Comparison of ENCODE assay signal across 1 cellular context in genomic region chr4:87007345-87008181, GRCh38.
A peak's percentile ranks its signal among the peaks of the same experiment; 100 is the strongest.
TF ChIP-seq lines count a peak whose summit lies in the region.

No MANE protein-coding gene starts in this region.

TF ChIP-seq in H1, 55 proteins besides CTCF, POLR2A, EP300 and RAD21 (continued from another document):
- TF ChIP-seq CHD7 (IDR thresholded peaks at IDR 0.05; ENCODE audit: insufficient replicate concordance, low read length) (no peak), CREB1 (IDR thresholded peaks at IDR 0.05) (no peak), ATF2 (IDR thresholded peaks at IDR 0.05; ENCODE audit: low read length) (peak; percentile 53; the same call in 1 of the 2 replicates), KDM5A (IDR thresholded peaks at IDR 0.05; ENCODE audit: low read length) (no peak), JUND (IDR thresholded peaks at IDR 0.05; ENCODE audit: low read length) (no peak), RXRA (IDR thresholded peaks at IDR 0.05; ENCODE audit: insufficient read depth, low read depth, low read length) (no peak), GTF2F1 (IDR thresholded peaks at IDR 0.05; ENCODE audit: borderline replicate concordance, low read depth, low read length) (no peak), E2F6 (IDR thresholded peaks at IDR 0.05) (no peak), EGR1 (IDR thresholded peaks at IDR 0.05; ENCODE audit: borderline replicate concordance, low read depth, low read length) (no peak; the same call in 1 of the 2 replicates), JUN (IDR thresholded peaks at IDR 0.05; ENCODE audit: low read depth, low read length) (no peak), TBP (IDR thresholded peaks at IDR 0.05; ENCODE audit: low read depth, low read length) (no peak), SAP30 (IDR thresholded peaks at IDR 0.05; ENCODE audit: insufficient read depth, insufficient replicate concordance, low read length) (peak; percentile 66), BACH1 (IDR thresholded peaks at IDR 0.05; ENCODE audit: low read length) (0 out of 2 replicates have a peak, but pooled peaks have one; percentile 31), SIN3A (conservative IDR thresholded peaks at IDR 0.05 in 1 of 2, IDR thresholded peaks at IDR 0.05 in 1 of 2; ENCODE audit: low read depth in 1 of 2, low read length in 2 of 2) (peak in 1 of 2 experiments; percentile 51; a peak in 1 of 4 replicates), TAF1 (IDR thresholded peaks at IDR 0.05; ENCODE audit: low read depth, low read length) (no peak), CBX8 (IDR thresholded peaks at IDR 0.05; ENCODE audit: borderline replicate concordance, low read depth, low read length) (no peak), ZNF274 (IDR thresholded peaks at IDR 0.05; ENCODE audit: borderline replicate concordance, extremely low read depth, low read length) (no peak), ASH2L (IDR thresholded peaks at IDR 0.05; ENCODE audit: low read length) (peak; percentile 98), TEAD4 (IDR thresholded peaks at IDR 0.05; ENCODE audit: low read depth, low read length) (no peak), CEBPB (IDR thresholded peaks at IDR 0.05; ENCODE audit: low read depth, low read length) (no peak), RNF2 (IDR thresholded peaks at IDR 0.05; ENCODE audit: borderline replicate concordance, low read depth, low read length, missing control alignments, poor library complexity, severe bottlenecking) (no peak), KDM4A (IDR thresholded peaks at IDR 0.05; ENCODE audit: low read depth, low read length, severe bottlenecking) (peak; percentile 15), SIRT6 (IDR thresholded peaks at IDR 0.05; ENCODE audit: low read length) (no peak)
TF ChIP-seq in H1: peak in this region for 10.
